In genomic region chr6:137190710-137191109, GRCh38 we compare ENCODE assay signal across 26 cellular contexts. TPM values are rescaled to one million over a fixed set of nuclear protein-coding genes. Genes with fewer than 3 reads are reported as not detected.
"Had no signal": no experiment of that assay in that cellular context is flagged by ENCODE, and none has a peak within 500 bp of the region (broad histone marks: within the 10 kb centered on the region; RNA-seq: fewer than 3 reads in every experiment).

No MANE protein-coding gene starts in this region.

- H3K4me3 ChIP-seq: adrenal gland, SK-N-MC had no signal

- ATAC-seq: activated CD4-positive, alpha-beta T cell treated with anti-CD3 and anti-CD28 coated beads for 36 hours; activated CD8-positive, alpha-beta T cell treated with anti-CD3 and anti-CD28 coated beads for 36 hours; activated T-cell treated with anti-CD3 and anti-CD28 coated beads, Interleukin-2, amount 50 U/mL, for 72 hours; T-cell had no signal

- H3K27ac ChIP-seq: adrenal gland, SK-N-MC, VCaP had no signal

- H3K36me3 ChIP-seq: adrenal gland had no signal

- DNase-seq: activated CD4-positive, alpha-beta T cell treated with anti-CD3 and anti-CD28 coated beads for 36 hours; activated CD4-positive, CD25-positive, alpha-beta regulatory T cell; activated CD8-positive, alpha-beta memory T cell treated with anti-CD3 and anti-CD28 coated beads, Interleukin-2, amount 50 U/mL, for 4 hours; activated CD8-positive, alpha-beta T cell treated with anti-CD3 and anti-CD28 coated beads for 36 hours; activated gamma-delta T cell treated with Interleukin-2 at 50 U/mL for 16 hours; activated naive CD4-positive, alpha-beta T cell treated with anti-CD3 and anti-CD28 coated beads, Interleukin-2, amount 10 ng/mL, durations not matched to agents 7 days and 5 days; activated naive CD8-positive, alpha-beta T cell treated with anti-CD3 and anti-CD28 coated beads, Interleukin-2, amount 10 ng/mL, durations not matched to agents 7 days and 5 days; activated T-cell treated with anti-CD3 and anti-CD28 coated beads, Interleukin-2, amount 50 U/mL, for 72 hours; adrenal gland; anterior cingulate cortex; Kasumi-1; NCI-H1105; NCI-H1436; NCI-H1694 treated with DMSO at 0.1 percent for 48 hours; NCI-H2029 treated with DMSO at 0.1 percent for 48 hours; NCI-H345; NCI-H510A; NCI-H526 treated with DMSO at 0.1 percent for 48 hours; NCI-H82; T-cell; T-helper 2 cell had no signal

- H3K27me3 ChIP-seq: adrenal gland had no signal

RNA-seq across cellular contexts. Expression of gene IL22RA2, which starts 17.3 kb away (rescaled TPM):
- total RNA-seq: activated CD4-positive, alpha-beta T cell treated with anti-CD3 and anti-CD28 coated beads for 36 hours; activated CD8-positive, alpha-beta T cell treated with anti-CD3 and anti-CD28 coated beads for 36 hours; activated naive CD8-positive, alpha-beta T cell treated with anti-CD3 and anti-CD28 coated beads, Interleukin-2, amount 10 ng/mL, durations not matched to agents 7 days and 5 days; activated T-cell treated with anti-CD3 and anti-CD28 coated beads, Interleukin-2, amount 50 U/mL, for 72 hours; activated T-helper 2 cell treated with anti-CD3 and anti-CD28 coated beads, Interferon-gamma antibody, Interleukin-2, Interleukin-4, amounts not matched to agents 10 μg/mL and 5 μg/mL and 100 μg/mL, durations not matched to agents 14 hours and 24 hours and 36 hours; adrenal gland; OCI-LY7; RPMI7951; T-cell had no signal
